1 cellular context compared by ENCODE assay signal in the genomic region with DNA sequence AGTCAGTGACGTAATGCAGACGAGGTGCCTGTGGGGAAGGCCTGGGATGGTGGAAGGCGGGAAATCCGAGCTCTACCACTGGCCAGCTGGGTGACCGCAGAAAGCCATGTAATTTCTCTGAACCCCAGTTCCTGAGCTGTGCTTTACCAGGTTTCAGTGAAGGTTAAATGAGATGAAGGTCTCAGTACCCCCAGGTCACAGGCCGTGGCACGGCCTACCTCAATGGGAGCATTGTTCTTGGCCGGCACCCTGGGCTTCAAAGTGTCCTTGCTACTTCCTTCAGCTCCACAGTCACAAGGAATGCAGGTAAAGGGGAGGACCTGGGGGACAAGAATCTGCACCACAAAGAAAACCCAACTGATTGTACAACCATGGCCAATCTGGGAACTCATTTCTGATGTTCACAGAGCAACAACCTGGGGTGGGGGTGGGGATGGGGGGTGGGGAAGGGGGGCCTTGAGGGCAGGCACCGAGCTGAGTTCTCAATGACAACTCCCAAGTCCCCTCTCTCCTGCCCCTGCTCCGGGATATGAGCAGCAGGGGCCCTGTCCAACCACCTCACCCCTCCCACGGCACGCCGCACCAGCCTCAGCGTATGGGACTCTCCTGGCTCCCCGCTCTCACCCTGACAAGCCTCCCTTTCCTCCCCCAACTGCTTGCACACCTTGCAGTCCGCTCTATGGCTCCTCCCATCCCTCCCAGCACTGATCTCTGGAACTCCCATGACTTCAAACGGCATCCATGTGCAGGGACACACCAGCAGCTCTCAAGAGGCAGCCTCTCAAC.
TF ChIP-seq lines count a peak whose summit lies in the region.

No MANE protein-coding gene starts in this region.

TF ChIP-seq in IMR-90, 13 proteins besides CTCF, POLR2A, EP300 and RAD21:
- no peak for TF ChIP-seq FOS (IDR thresholded peaks at IDR 0.05; ENCODE audit: low read depth, low read length)
- no peak for TF ChIP-seq SMC3 (IDR thresholded peaks at IDR 0.05; ENCODE audit: low read depth, low read length)
- no peak for TF ChIP-seq RCOR1 (IDR thresholded peaks at IDR 0.05; ENCODE audit: insufficient replicate concordance, low read length)
- TF ChIP-seq CHD1 (IDR thresholded peaks at IDR 0.05; ENCODE audit: low read depth, low read length) = no peak
- TF ChIP-seq CEBPB (IDR thresholded peaks at IDR 0.05; ENCODE audit: low read depth, low read length) = no peak
- no peak for TF ChIP-seq MAFK (IDR thresholded peaks at IDR 0.05; ENCODE audit: low read depth, low read length)
- no peak for TF ChIP-seq BHLHE40 (IDR thresholded peaks at IDR 0.05; ENCODE audit: low read depth, low read length)
- no peak for TF ChIP-seq MXI1 (IDR thresholded peaks at IDR 0.05; ENCODE audit: borderline replicate concordance, low read depth, low read length)
- no peak for TF ChIP-seq RFX5 (IDR thresholded peaks at IDR 0.05; ENCODE audit: low read depth, low read length)
- no peak for TF ChIP-seq NFE2L2 (IDR thresholded peaks at IDR 0.05; ENCODE audit: low read depth, low read length)
- TF ChIP-seq MAZ (IDR thresholded peaks at IDR 0.05; ENCODE audit: borderline replicate concordance, low read depth, low read length) = no peak
- no peak for TF ChIP-seq USF2 (IDR thresholded peaks at IDR 0.05; ENCODE audit: low read depth, low read length)
- no peak for TF ChIP-seq ELK1 (IDR thresholded peaks at IDR 0.05; ENCODE audit: borderline replicate concordance, low read depth, low read length)
